In genomic region chr2:223090081-223090480, GRCh38 we compare ENCODE assay signal across 21 cellular contexts. TPM values are rescaled to one million over a fixed set of nuclear protein-coding genes. Genes with fewer than 3 reads are reported as not detected.
"Had no signal": no experiment of that assay in that cellular context is flagged by ENCODE, and none has a peak within 500 bp of the region (broad histone marks: within the 10 kb centered on the region; RNA-seq: fewer than 3 reads in every experiment).

No MANE protein-coding gene starts in this region.

- H3K36me3 ChIP-seq: left ventricle myocardium inferior, sigmoid colon, tibial artery had no signal

- H3K4me3 ChIP-seq: hepatocyte, left ventricle myocardium inferior, sigmoid colon, tibial artery had no signal

- H3K27ac ChIP-seq: hepatocyte, left ventricle myocardium inferior, parathyroid adenoma, sigmoid colon, tibial artery had no signal

- DNase-seq: activated CD4-positive, alpha-beta T cell treated with anti-CD3 and anti-CD28 coated beads, Interleukin-2, amount 10 ng/mL, durations not matched to agents 7 days and 5 days; activated CD8-positive, alpha-beta T cell treated with anti-CD3 and anti-CD28 coated beads, Interleukin-2, amount 10 ng/mL, durations not matched to agents 7 days and 5 days; activated naive CD4-positive, alpha-beta T cell treated with Interleukin-2 at 50 U/mL for 16 hours; activated naive CD8-positive, alpha-beta T cell treated with anti-CD3 and anti-CD28 coated beads, Interleukin-2, amount 10 ng/mL, durations not matched to agents 7 days and 5 days; activated T-cell treated with anti-CD3 and anti-CD28 coated beads, Interleukin-2, amount 50 U/mL, for 24 hours; amygdala; cerebellar nuclear complex; effector memory CD4-positive, alpha-beta T cell; foreskin fibroblast; left ventricle myocardium inferior; naive thymus-derived CD4-positive, alpha-beta T cell; sigmoid colon; stimulated activated naive CD4-positive, alpha-beta T cell; tibial artery had no signal

- H3K9me3 ChIP-seq: left ventricle myocardium inferior, sigmoid colon, tibial artery had no signal

- H2AFZ ChIP-seq: hepatocyte, parathyroid adenoma had no signal

- H3K27me3 ChIP-seq: hepatocyte, sigmoid colon, tibial artery had no signal

- FAIRE-seq: endothelial cell of umbilical vein, islet of Langerhans, urothelium cell line had no signal

- H3K4me2 ChIP-seq: hepatocyte had no signal

- H3K4me1 ChIP-seq: parathyroid adenoma had no signal

- ATAC-seq: activated CD4-positive, CD25-positive, alpha-beta regulatory T cell treated with anti-CD3 and anti-CD28 coated beads, Interleukin-2, amount 50 U/mL, for 24 hours; activated CD8-positive, alpha-beta T cell treated with anti-CD3 and anti-CD28 coated beads, Interleukin-2, amount 10 ng/mL, durations not matched to agents 7 days and 5 days; naive thymus-derived CD4-positive, alpha-beta T cell had no signal

- H3K79me2 ChIP-seq: hepatocyte, parathyroid adenoma had no signal

- H3K9ac ChIP-seq: parathyroid adenoma had no signal

RNA-seq across cellular contexts. Expression of gene KCNE4, which starts 38.1 kb away (rescaled TPM):
- total RNA-seq: activated CD4-positive, alpha-beta T cell treated with anti-CD3 and anti-CD28 coated beads, Interleukin-2, amount 10 ng/mL, durations not matched to agents 7 days and 5 days; activated CD8-positive, alpha-beta T cell treated with anti-CD3 and anti-CD28 coated beads, Interleukin-2, amount 10 ng/mL, durations not matched to agents 7 days and 5 days; activated naive CD8-positive, alpha-beta T cell treated with anti-CD3 and anti-CD28 coated beads, Interleukin-2, amount 10 ng/mL, durations not matched to agents 7 days and 5 days; activated T-helper 2 cell treated with anti-CD3 and anti-CD28 coated beads, Interferon-gamma antibody, Interleukin-2, Interleukin-4, amounts not matched to agents 10 μg/mL and 5 μg/mL and 100 μg/mL, durations not matched to agents 14 hours and 24 hours and 36 hours; endothelial cell of umbilical vein; naive thymus-derived CD4-positive, alpha-beta T cell had no signal
- polyA plus RNA-seq: naive thymus-derived CD4-positive, alpha-beta T cell had no signal
